Comparison of ENCODE assay signal across 16 cellular contexts in genomic region chr22:19847345-19847632, GRCh38. TPM values are rescaled to one million over a fixed set of nuclear protein-coding genes. Genes with fewer than 3 reads are reported as not detected.
DNase-seq lines count a peak whose midpoint lies in the region; ATAC-seq, FAIRE-seq and TF ChIP-seq lines count a peak whose summit lies in the region.
"Had no signal": no experiment of that assay in that cellular context is flagged by ENCODE, and none has a peak within 500 bp of the region (broad histone marks: within the 10 kb centered on the region; RNA-seq: fewer than 3 reads in every experiment).

No MANE protein-coding gene starts in this region.

- intact Hi-C loops in MCF 10A (cut with micrococcal nuclease), result no loop called here
- intact Hi-C loops in mammary epithelial cell (cut with micrococcal nuclease), result no loop called here
- intact Hi-C loops in HepG2 (cut with micrococcal nuclease; ENCODE audit: unreplicated experiment), result no loop called here

- H3K36me3 Mint-ChIP-seq in MCF 10A (ENCODE audit: insufficient read depth, unreplicated experiment), result peaks cover 38% of the 10 kb centered on the region

- H3K4ac ChIP-seq in mesenchymal stem cell (ENCODE audit: low read depth in 1 of 2, low read length in 2 of 2), result no peak overlapping the region

- no peak overlapping the region for H4K91ac ChIP-seq in mesenchymal stem cell (ENCODE audit: low read length)

- POLR2A ChIA-PET in MCF 10A (lab: Yijun Ruan, JAX), result interaction anchor here (1.0 to 2.2 kb wide), 2 partner anchors 15 to 23 kb away, joined by 3 to 9 read pairs; no protein-coding TSS in a partner anchor
- POLR2A ChIA-PET in HepG2 (lab: Yijun Ruan, JAX), result interaction anchor here (1.0 kb wide), 1 partner anchor 8 kb away, joined by 3 read pairs; no protein-coding TSS in a partner anchor

- H2BK15ac ChIP-seq in mesenchymal stem cell (ENCODE audit: low read depth, poor library complexity, severe bottlenecking), result no peak overlapping the region

- H3K23ac ChIP-seq in mesenchymal stem cell (ENCODE audit: low read length in 2 of 2), result no peak overlapping the region

- no peak for TF ChIP-seq EP300 in HepG2 (IDR thresholded peaks at IDR 0.05; ENCODE audit: low read depth in 2 of 2, low read length in 2 of 2)
- TF ChIP-seq EP300 in HepG2 (CRISPR knock-in tag; IDR thresholded peaks at IDR 0.05; ENCODE audit: borderline replicate concordance), result no peak

- H2AFZ ChIP-seq in mammary epithelial cell (ENCODE audit: low read depth, low read length) (no peak overlapping the region), HepG2 (ENCODE audit: low read length) (no peak overlapping the region), mesenchymal stem cell (ENCODE audit: low read depth, low read length) (no peak overlapping the region)

- dilution Hi-C loops in mammary epithelial cell (cut with HindIII; ENCODE audit: low sequenced_read_pairs), result no loop called here

- peaks cover 56% of the 10 kb centered on the region for H3K4me1 ChIP-seq in mammary epithelial cell (ENCODE audit: insufficient read depth, low read length)
- H3K4me1 ChIP-seq in HepG2 (ENCODE audit: insufficient read depth, low read length), result peaks cover 36% of the 10 kb centered on the region
- H3K4me1 ChIP-seq in mesenchymal stem cell (ENCODE audit: control insufficient read depth, insufficient read depth, low read depth, low read length), result peaks cover 60% of the 10 kb centered on the region

- H3K27me3 Mint-ChIP-seq in MCF 10A (ENCODE audit: insufficient read depth, unreplicated experiment), result no peaks in the 10 kb centered on the region
- H3K27me3 Mint-ChIP-seq: CD8-positive, alpha-beta memory T cell; IgD-negative memory B cell had no signal

- peaks cover 74% of the 10 kb centered on the region for H3K79me1 ChIP-seq in mesenchymal stem cell (replicated peaks; ENCODE audit: low read length, poor library complexity, severe bottlenecking)

- no peaks in the 10 kb centered on the region for H3K9me3 ChIP-seq in mammary epithelial cell (replicated peaks; ENCODE audit: insufficient read depth, low read length)
- no peaks in the 10 kb centered on the region for H3K9me3 ChIP-seq in HepG2 (ENCODE audit: low read length)
- no peaks in the 10 kb centered on the region for H3K9me3 ChIP-seq in mesenchymal stem cell (ENCODE audit: control insufficient read depth, low read length)
- H3K9me3 ChIP-seq: Caco-2 had no signal

- DNase-seq in MCF 10A (ENCODE audit: unreplicated experiment), result no peak
- DNase-seq in mammary epithelial cell, result no peak
- DNase-seq in HepG2 (ENCODE audit: low spot score), result no peak
- DNase-seq in NCI-H524 treated with DMSO at 0.1 percent for 48 hours (lab: John Stamatoyannopoulos, UW), result no peak
- DNase-seq in NCI-H2227 treated with DMSO at 0.1 percent for 48 hours (lab: John Stamatoyannopoulos, UW), result no peak
- DNase-seq in mesenchymal stem cell, result no peak
- no peak for DNase-seq in NCI-H1436 (lab: John Stamatoyannopoulos, UW)
- DNase-seq: Caco-2; CD8-positive, alpha-beta memory T cell; DMS 273 treated with DMSO at 0.1 percent for 48 hours; DMS79 had no signal

- no peak overlapping the region for H3K27ac Mint-ChIP-seq in MCF 10A (ENCODE audit: low read depth, unreplicated experiment)

- TF ChIP-seq POLR2A in HepG2 (IDR thresholded peaks at IDR 0.05; ENCODE audit: insufficient read depth in 1 of 2, low read depth in 2 of 2, low read length in 2 of 2), result no peak

- no peak overlapping the region for H4K8ac ChIP-seq in mesenchymal stem cell (ENCODE audit: low read length)

- H3K4me1 Mint-ChIP-seq in MCF 10A (ENCODE audit: insufficient read depth, unreplicated experiment), result peaks cover 27% of the 10 kb centered on the region

- ATAC-seq in HepG2, result no peak

- peaks cover 53% of the 10 kb centered on the region for H3K79me2 ChIP-seq in mammary epithelial cell (ENCODE audit: insufficient read depth, low read length)
- H3K79me2 ChIP-seq in HepG2 (ENCODE audit: insufficient read depth, low read length), result peaks cover 15% of the 10 kb centered on the region

- no peak overlapping the region for H2BK12ac ChIP-seq in mesenchymal stem cell (ENCODE audit: low read length in 2 of 2)

- H4K20me1 ChIP-seq in mammary epithelial cell (ENCODE audit: insufficient read depth, low read length) (no peaks in the 10 kb centered on the region), HepG2 (ENCODE audit: insufficient read depth, low read length) (no peaks in the 10 kb centered on the region; the same call in none of the 2 replicates)

- H3K27ac ChIP-seq in mammary epithelial cell (ENCODE audit: insufficient read depth, low read depth, low read length) (no peak overlapping the region), VCaP (peak overlapping the region; percentile 99; the same call in 1 of the 2 replicates), HepG2 (ENCODE audit: extremely low read length, insufficient read depth, low read length) (no peak overlapping the region), mesenchymal stem cell (ENCODE audit: low read length, poor library complexity, severe bottlenecking) (no peak overlapping the region)
- H3K27ac ChIP-seq: 22Rv1, KMS-11 had no signal

- no peak overlapping the region for H2BK120ac ChIP-seq in mesenchymal stem cell (ENCODE audit: low read depth, low read length)

- no peak overlapping the region for H3K4me3 Mint-ChIP-seq in MCF 10A (ENCODE audit: unreplicated experiment)

- TF ChIP-seq CTCF in MCF 10A (IDR thresholded peaks at IDR 0.05; ENCODE audit: unreplicated experiment), result no peak
- no peak for TF ChIP-seq CTCF in mammary epithelial cell (conservative IDR thresholded peaks at IDR 0.05 in 1 of 2, IDR thresholded peaks at IDR 0.05 in 1 of 2; ENCODE audit: extremely low read depth in 1 of 2, insufficient read depth in 1 of 2, low read depth in 1 of 2, low read length in 2 of 2)
- TF ChIP-seq CTCF in VCaP (conservative IDR thresholded peaks at IDR 0.05), result no peak
- TF ChIP-seq CTCF in HepG2 (CRISPR knock-in tag; IDR thresholded peaks at IDR 0.05), result no peak

- CTCF ChIA-PET in MCF 10A (lab: Yijun Ruan, JAX), result interaction anchor here (0.7 kb wide), 1 partner anchor 12 kb away, joined by 3 read pairs; no protein-coding TSS in a partner anchor
- CTCF ChIA-PET in mammary epithelial cell (lab: Charles Lee; ENCODE audit: low non-redundant PET), result no interaction called here
- CTCF ChIA-PET in HepG2 (lab: Yijun Ruan, JAX; ENCODE audit: low intra/inter-chr PET ratio, low total read pairs), result no interaction called here

- peaks cover 2% of the 10 kb centered on the region for H3K36me3 ChIP-seq in mammary epithelial cell (ENCODE audit: insufficient read depth, low read length)
- H3K36me3 ChIP-seq in HepG2 (replicated peaks in 1 of 2; ENCODE audit: control insufficient read depth in 1 of 2, insufficient read depth in 2 of 2, low read length in 2 of 2), result peaks cover 6 to 23% of the 10 kb centered on the region in 2 experiments
- peaks cover 24 to 68% of the 10 kb centered on the region in 2 experiments for H3K36me3 ChIP-seq in mesenchymal stem cell (ENCODE audit: control insufficient read depth in 1 of 2, insufficient read depth in 2 of 2, low read depth in 1 of 2, low read length in 2 of 2)

- no peak for FAIRE-seq in HepG2 (lab: Jason Lieb, UNC)
- FAIRE-seq: GM19239 had no signal

- no peak overlapping the region for H2AK5ac ChIP-seq in mesenchymal stem cell (ENCODE audit: low read length, severe bottlenecking)

- H3K9me3 Mint-ChIP-seq in MCF 10A (ENCODE audit: unreplicated experiment), result no peaks in the 10 kb centered on the region
- H3K9me3 Mint-ChIP-seq: CD8-positive, alpha-beta memory T cell; IgD-negative memory B cell had no signal

- 94% methylated on average over 2 of the region's 2 CpGs for WGBS in mammary epithelial cell (ENCODE audit: low coverage, missing lambda C conversion rate)
- WGBS in HepG2 (ENCODE audit: low lambda C conversion rate), result 95% methylated on average over 2 of the region's 2 CpGs
- 100% methylated on average over 1 of the region's 2 CpGs for WGBS in mesenchymal stem cell

- no peak for TF ChIP-seq RAD21 in HepG2 (CRISPR knock-in tag; IDR thresholded peaks at IDR 0.05)

- no peak overlapping the region for H3K4me2 ChIP-seq in mammary epithelial cell (ENCODE audit: insufficient read depth, low read depth, low read length)
- H3K4me2 ChIP-seq in HepG2 (ENCODE audit: low read depth, low read length), result no peak overlapping the region
- H3K4me2 ChIP-seq in mesenchymal stem cell (ENCODE audit: low read length, poor library complexity, severe bottlenecking), result no peak overlapping the region
- H3K4me2 ChIP-seq: KMS-11 had no signal

- H2BK5ac ChIP-seq in mesenchymal stem cell (ENCODE audit: low read depth, low read length, poor library complexity, severe bottlenecking), result no peak overlapping the region

- no peak overlapping the region for H3K18ac ChIP-seq in mesenchymal stem cell (ENCODE audit: low read depth in 1 of 2, low read length in 2 of 2)

- H3K4me3 ChIP-seq in mammary epithelial cell (replicated peaks in 1 of 3; ENCODE audit: insufficient read depth in 1 of 3, low read depth in 2 of 3, low read length in 3 of 3) (no peak overlapping the region), HepG2 (replicated peaks in 1 of 3; ENCODE audit: insufficient read depth in 1 of 3, low read depth in 2 of 3, low read length in 3 of 3) (no peak overlapping the region), mesenchymal stem cell (ENCODE audit: insufficient read depth in 1 of 2, low read depth in 1 of 2, low read length in 2 of 2) (no peak overlapping the region)

- H3K9ac ChIP-seq in mammary epithelial cell (ENCODE audit: insufficient read depth, low read length) (no peak overlapping the region), HepG2 (ENCODE audit: insufficient read depth, low read depth, low read length) (no peak overlapping the region), mesenchymal stem cell (ENCODE audit: low read length) (no peak overlapping the region)
- H3K9ac ChIP-seq: KMS-11 had no signal

- in situ Hi-C loops in mammary epithelial cell (cut with MboI; ENCODE audit: low sequenced_read_pairs in 2 of 2), result loop anchor here in 1 of 2 donors (10.0 kb wide), 1 partner anchor 58 kb away; no protein-coding TSS in a partner anchor
- in situ Hi-C loops in HepG2 (cut with HindIII; ENCODE audit: extremely low pct_ligation_motif_present, low pct_unique_long_range_greater_than_20kb), result no loop called here

- TSS peak; percentile 17 for BruUV-seq in MCF 10A (replicated peaks; lab: Mats Ljungman, UMichigan)
- BruUV-seq in mammary epithelial cell (replicated peaks; lab: Mats Ljungman, UMichigan), result no TSS peak
- BruUV-seq in HepG2 (replicated peaks; lab: Mats Ljungman, UMichigan), result TSS peak; percentile 34

- no peak overlapping the region for H3K14ac ChIP-seq in mesenchymal stem cell (ENCODE audit: low read length in 2 of 2)

- no peaks in the 10 kb centered on the region for H3K27me3 ChIP-seq in mammary epithelial cell (ENCODE audit: insufficient read depth, low read length)
- H3K27me3 ChIP-seq in HepG2 (ENCODE audit: control insufficient read depth in 1 of 2, insufficient read depth in 2 of 2, low read length in 2 of 2), result no peaks in the 10 kb centered on the region
- H3K27me3 ChIP-seq in mesenchymal stem cell (ENCODE audit: control insufficient read depth in 1 of 2, insufficient read depth in 1 of 2, low read length in 2 of 2), result no peaks in the 10 kb centered on the region

RNA-seq across cellular contexts. Expression of gene GNB1L, which starts 7.4 kb away (rescaled TPM):
- 4.3 and 7.1 TPM in 2 replicates for total RNA-seq in MCF 10A (2022)
- 1 to 10 TPM; 3.8 to 7.8 TPM for total RNA-seq in mammary epithelial cell
- 7.9 TPM for polyA plus RNA-seq in mammary epithelial cell
- 0.93 TPM for polyA minus RNA-seq in mammary epithelial cell
- total RNA-seq in HepG2 (2016; rRNA removed; fragmentation: Illumina TruSeq; extraction: Trizol), result 7.4 and 7.7 TPM in 2 replicates
- 2.1 and 3.2 TPM in 2 replicates for total RNA-seq in HepG2 (2016; cell fraction: cytosol; rRNA removed; fragmentation: Illumina TruSeq; extraction: Trizol; ENCODE audit: low read depth)
- 7.8 and 8.7 TPM in 2 replicates for total RNA-seq in HepG2 (2016; cell fraction: insoluble cytoplasmic fraction; rRNA removed; fragmentation: Illumina TruSeq; extraction: Trizol)
- 4.1 and 4.4 TPM in 2 replicates for total RNA-seq in HepG2 (2016; cell fraction: membrane; rRNA removed; fragmentation: Illumina TruSeq; extraction: Trizol)
- total RNA-seq in HepG2 (2016; cell fraction: nucleus; rRNA removed; fragmentation: Illumina TruSeq; extraction: Trizol), result 4.8 and 5.3 TPM in 2 replicates
- 2.1 and 2.5 TPM in 2 replicates for polyA plus RNA-seq in HepG2 (2011; rRNA removed)
- polyA plus RNA-seq in HepG2 (2011; cell fraction: cytosol; rRNA removed), result 1.7 and 3.9 TPM in 2 replicates
- polyA plus RNA-seq in HepG2 (2011; cell fraction: nucleus; rRNA removed), result 4.7 and 6.8 TPM in 2 replicates
- 2.4 and 4.1 TPM in 2 replicates for polyA plus RNA-seq in HepG2 (2012)
- polyA plus RNA-seq in HepG2 (2016; cell fraction: cytosol; fragmentation: Illumina TruSeq; extraction: Trizol; ENCODE audit: low read depth), result 1.7 and 2.3 TPM in 2 replicates
- 5.9 and 6.5 TPM in 2 replicates for polyA plus RNA-seq in HepG2 (2016; cell fraction: insoluble cytoplasmic fraction; fragmentation: Illumina TruSeq; extraction: Trizol; ENCODE audit: low read depth)
- 2.8 and 3.1 TPM in 2 replicates for polyA plus RNA-seq in HepG2 (2016; cell fraction: membrane; fragmentation: Illumina TruSeq; extraction: Trizol; ENCODE audit: low read depth)
- 4.2 and 7.0 TPM in 2 replicates for polyA plus RNA-seq in HepG2 (2016; cell fraction: nucleus; fragmentation: Illumina TruSeq; extraction: Trizol; ENCODE audit: insufficient read depth, low read depth)
- 2.4 and 4.9 TPM in 2 replicates for polyA minus RNA-seq in HepG2 (2011; rRNA and poly(A)+ RNA removed; ENCODE audit: low replicate concordance)
- 1.7 and 2.4 TPM in 2 replicates for polyA minus RNA-seq in HepG2 (2011; cell fraction: cytosol; rRNA and poly(A)+ RNA removed)
- 0.75 and 1.8 TPM in 2 replicates for polyA minus RNA-seq in HepG2 (2011; cell fraction: nucleus; rRNA and poly(A)+ RNA removed)
- 3.9 TPM for polyA plus RNA-seq in mesenchymal stem cell (2013, experiment 1 of 2)
- polyA plus RNA-seq in mesenchymal stem cell (2013, experiment 2 of 2), result 3.9 TPM

RNA-seq across cellular contexts. Expression of gene RTL10, which starts 7.4 kb away (rescaled TPM):
- 16.8 and 20.6 TPM in 2 replicates for total RNA-seq in MCF 10A (2022)
- total RNA-seq in mammary epithelial cell, result 10 to 100 TPM; 20.7 to 21.9 TPM
- polyA plus RNA-seq in mammary epithelial cell, result 17.8 TPM
- 72.2 TPM for polyA minus RNA-seq in mammary epithelial cell
- total RNA-seq in HepG2 (2016; rRNA removed; fragmentation: Illumina TruSeq; extraction: Trizol), result 14.1 and 17.6 TPM in 2 replicates
- 2.4 and 2.6 TPM in 2 replicates for total RNA-seq in HepG2 (2016; cell fraction: cytosol; rRNA removed; fragmentation: Illumina TruSeq; extraction: Trizol; ENCODE audit: low read depth)
- total RNA-seq in HepG2 (2016; cell fraction: insoluble cytoplasmic fraction; rRNA removed; fragmentation: Illumina TruSeq; extraction: Trizol), result 10.3 and 13.8 TPM in 2 replicates
- total RNA-seq in HepG2 (2016; cell fraction: membrane; rRNA removed; fragmentation: Illumina TruSeq; extraction: Trizol), result 6.4 and 6.7 TPM in 2 replicates
- 15.1 and 15.3 TPM in 2 replicates for total RNA-seq in HepG2 (2016; cell fraction: nucleus; rRNA removed; fragmentation: Illumina TruSeq; extraction: Trizol)
- 15.8 and 18.2 TPM in 2 replicates for polyA plus RNA-seq in HepG2 (2011; rRNA removed)
- polyA plus RNA-seq in HepG2 (2011; cell fraction: cytosol; rRNA removed), result 8.3 and 9.5 TPM in 2 replicates
- polyA plus RNA-seq in HepG2 (2011; cell fraction: nucleus; rRNA removed), result 47.3 and 53.1 TPM in 2 replicates
- 11.3 and 11.9 TPM in 2 replicates for polyA plus RNA-seq in HepG2 (2012)
- 1.3 and 1.5 TPM in 2 replicates for polyA plus RNA-seq in HepG2 (2016; cell fraction: cytosol; fragmentation: Illumina TruSeq; extraction: Trizol; ENCODE audit: low read depth)
- polyA plus RNA-seq in HepG2 (2016; cell fraction: insoluble cytoplasmic fraction; fragmentation: Illumina TruSeq; extraction: Trizol; ENCODE audit: low read depth), result 8.2 and 12.3 TPM in 2 replicates
- 2.5 and 3.1 TPM in 2 replicates for polyA plus RNA-seq in HepG2 (2016; cell fraction: membrane; fragmentation: Illumina TruSeq; extraction: Trizol; ENCODE audit: low read depth)
- polyA plus RNA-seq in HepG2 (2016; cell fraction: nucleus; fragmentation: Illumina TruSeq; extraction: Trizol; ENCODE audit: insufficient read depth, low read depth), result 23.5 and 25.4 TPM in 2 replicates
- 46.0 and 112 TPM in 2 replicates for polyA minus RNA-seq in HepG2 (2011; rRNA and poly(A)+ RNA removed; ENCODE audit: low replicate concordance)
- polyA minus RNA-seq in HepG2 (2011; cell fraction: cytosol; rRNA and poly(A)+ RNA removed), result 8.4 and 10.0 TPM in 2 replicates
- 21.9 and 23.7 TPM in 2 replicates for polyA minus RNA-seq in HepG2 (2011; cell fraction: nucleus; rRNA and poly(A)+ RNA removed)
- polyA plus RNA-seq in mesenchymal stem cell (2013, experiment 1 of 2), result 6.4 TPM
- 7.2 TPM for polyA plus RNA-seq in mesenchymal stem cell (2013, experiment 2 of 2)
